In the genomic region with DNA sequence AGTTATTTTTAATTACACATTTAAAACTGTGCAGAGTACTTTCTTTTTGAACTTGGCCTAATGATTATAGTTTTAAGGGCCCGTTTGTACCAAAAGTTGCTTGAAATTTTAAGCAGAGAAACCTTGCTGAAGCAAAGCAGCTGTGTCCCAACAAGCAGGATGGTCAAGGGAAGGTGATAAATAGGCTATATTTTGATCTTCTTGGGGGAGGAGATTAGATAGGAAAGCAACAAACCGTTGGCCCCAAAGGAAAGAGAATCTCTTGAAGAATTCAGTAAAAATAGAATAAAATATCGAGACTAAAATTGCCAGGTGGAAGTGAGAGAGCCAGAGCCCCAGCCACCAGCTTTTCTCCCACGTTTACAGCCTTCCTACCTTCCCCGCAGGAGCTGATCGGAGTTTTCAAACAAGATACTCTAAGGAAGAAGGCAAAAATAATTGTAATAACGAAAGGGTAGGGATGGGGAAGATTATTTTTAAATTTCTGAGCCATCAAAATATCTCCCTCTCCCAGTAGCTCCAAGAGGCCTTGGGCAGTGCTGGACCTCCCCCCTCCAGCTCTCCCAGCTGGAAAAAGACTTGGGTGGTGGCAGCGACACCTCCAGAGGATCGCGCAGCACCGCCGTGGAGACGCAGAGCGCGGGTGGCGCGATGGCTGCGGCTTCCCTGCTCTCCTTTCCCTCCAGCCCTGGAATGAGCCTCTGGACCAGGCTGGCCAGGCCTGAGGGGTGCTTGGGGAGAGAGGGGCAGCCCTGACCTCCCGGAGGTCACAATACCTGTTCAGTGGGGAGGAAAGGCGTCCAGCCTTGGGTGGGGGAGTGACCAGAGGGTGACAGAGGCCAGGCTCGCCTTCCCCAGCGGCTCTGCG, we compare ENCODE assay signal across 14 cellular contexts. TPM values are rescaled to one million over a fixed set of nuclear protein-coding genes. Genes with fewer than 3 reads are reported as not detected.
DNase-seq lines count a peak whose midpoint lies in the region; ATAC-seq and TF ChIP-seq lines count a peak whose summit lies in the region.
"Had no signal": no experiment of that assay in that cellular context is flagged by ENCODE, and none has a peak within 500 bp of the region (broad histone marks: within the 10 kb centered on the region; RNA-seq: fewer than 3 reads in every experiment).

No MANE protein-coding gene starts in this region.

- H3K27me3 ChIP-seq in SK-N-SH (ENCODE audit: insufficient read depth): peaks cover 96% of the 10 kb centered on the region
- H3K27me3 ChIP-seq in NT2/D1 (ENCODE audit: insufficient read depth, insufficient read length): peaks cover 72% of the 10 kb centered on the region
- H3K27me3 ChIP-seq in effector memory CD4-positive, alpha-beta T cell (replicated peaks; ENCODE audit: control insufficient read depth, insufficient read depth, low read length, poor library complexity, severe bottlenecking): peaks cover 98% of the 10 kb centered on the region

- H3K4me3 ChIP-seq in SK-N-SH (ENCODE audit: low read depth in 2 of 2, low read length in 1 of 2): no peak overlapping the region
- H3K4me3 ChIP-seq in NT2/D1 (ENCODE audit: insufficient read length, low read depth): no peak overlapping the region
- no peak overlapping the region for H3K4me3 ChIP-seq in effector memory CD4-positive, alpha-beta T cell (ENCODE audit: insufficient read depth, low read depth, low read length, poor library complexity, severe bottlenecking)

- H2AFZ ChIP-seq in SK-N-SH (ENCODE audit: low read depth): no peak overlapping the region
- H2AFZ ChIP-seq: parathyroid adenoma had no signal

- no peak overlapping the region for H3K27ac Mint-ChIP-seq in endothelial cell (ENCODE audit: unreplicated experiment)
- H3K27ac Mint-ChIP-seq in osteocyte (ENCODE audit: unreplicated experiment): peak overlapping the region; percentile 98
- H3K27ac Mint-ChIP-seq: stimulated activated effector memory CD8-positive, alpha-beta T cell treated with anti-CD3 and anti-CD28 coated beads, Interleukin-12 subunit alpha, Interleukin-12 subunit beta, amount 100 ng/mL, for 72 hours had no signal

- WGBS in SK-N-SH (ENCODE audit: low lambda C conversion rate): 17% methylated on average over 14 of the region's 23 CpGs

- no peaks in the 10 kb centered on the region for H3K79me2 ChIP-seq in SK-N-SH (ENCODE audit: insufficient read depth)
- H3K79me2 ChIP-seq: parathyroid adenoma had no signal

- TF ChIP-seq RAD21 in SK-N-SH (IDR thresholded peaks at IDR 0.05; ENCODE audit: low read length): no peak

- no peaks in the 10 kb centered on the region for H3K9me3 Mint-ChIP-seq in endothelial cell (ENCODE audit: unreplicated experiment)
- H3K9me3 Mint-ChIP-seq in osteocyte (ENCODE audit: unreplicated experiment): no peaks in the 10 kb centered on the region

- H3K4me1 Mint-ChIP-seq in endothelial cell (ENCODE audit: unreplicated experiment): peaks cover 64% of the 10 kb centered on the region
- peaks cover 56% of the 10 kb centered on the region for H3K4me1 Mint-ChIP-seq in osteocyte (ENCODE audit: unreplicated experiment)

- H3K9me3 ChIP-seq in SK-N-SH (no peaks in the 10 kb centered on the region), NT2/D1 (ENCODE audit: insufficient read depth, low read length) (no peaks in the 10 kb centered on the region)
- peaks cover 20% of the 10 kb centered on the region for H3K9me3 ChIP-seq in effector memory CD4-positive, alpha-beta T cell (ENCODE audit: control insufficient read depth, low read length)

- TF ChIP-seq EP300 in SK-N-SH (IDR thresholded peaks at IDR 0.05; ENCODE audit: borderline replicate concordance in 1 of 2, low read depth in 1 of 2, low read length in 1 of 2): no peak

- peaks cover 38% of the 10 kb centered on the region for H4K20me1 ChIP-seq in SK-N-SH (ENCODE audit: insufficient read depth)

- no peaks in the 10 kb centered on the region; a peak in 1 of 4 replicates for H3K4me1 ChIP-seq in SK-N-SH (ENCODE audit: control insufficient read depth in 1 of 2, insufficient read depth in 2 of 2, low read depth in 1 of 2, low read length in 1 of 2)
- H3K4me1 ChIP-seq in NT2/D1 (ENCODE audit: insufficient read depth, insufficient read length): peaks cover 9% of the 10 kb centered on the region
- peaks cover 22% of the 10 kb centered on the region for H3K4me1 ChIP-seq in effector memory CD4-positive, alpha-beta T cell (ENCODE audit: control insufficient read depth, insufficient read depth, low read length, poor library complexity, severe bottlenecking)
- H3K4me1 ChIP-seq: parathyroid adenoma had no signal

- H3K27me3 Mint-ChIP-seq in endothelial cell (ENCODE audit: unreplicated experiment): peaks cover 50% of the 10 kb centered on the region
- H3K27me3 Mint-ChIP-seq in osteocyte (ENCODE audit: unreplicated experiment): no peaks in the 10 kb centered on the region

- ATAC-seq in SK-N-SH treated with all-trans-retinoic acid at 6 μM for 48 hours: no peak
- ATAC-seq: HepG2; stimulated activated effector memory CD8-positive, alpha-beta T cell treated with anti-CD3 and anti-CD28 coated beads, Interleukin-12 subunit alpha, Interleukin-12 subunit beta, amount 100 ng/mL, for 72 hours had no signal

- H3K36me3 Mint-ChIP-seq in endothelial cell (ENCODE audit: low read depth, unreplicated experiment) (peaks cover 8% of the 10 kb centered on the region), osteocyte (ENCODE audit: unreplicated experiment) (peaks cover 44% of the 10 kb centered on the region)

- TF ChIP-seq CTCF in SK-N-SH (IDR thresholded peaks at IDR 0.05) (no peak), endothelial cell (IDR thresholded peaks at IDR 0.05; ENCODE audit: unreplicated experiment) (no peak), osteocyte (IDR thresholded peaks at IDR 0.05) (no peak)

- H3K4me3 Mint-ChIP-seq in endothelial cell (ENCODE audit: unreplicated experiment): peak overlapping the region; percentile 73
- peak overlapping the region; percentile 86 for H3K4me3 Mint-ChIP-seq in osteocyte (ENCODE audit: unreplicated experiment)
- H3K4me3 Mint-ChIP-seq: stimulated activated effector memory CD8-positive, alpha-beta T cell treated with anti-CD3 and anti-CD28 coated beads, Interleukin-12 subunit alpha, Interleukin-12 subunit beta, amount 100 ng/mL, for 72 hours had no signal

- H3K9ac ChIP-seq in SK-N-SH (no peak overlapping the region), NT2/D1 (ENCODE audit: insufficient read length, low read depth) (peak overlapping the region; percentile 21)
- H3K9ac ChIP-seq: parathyroid adenoma had no signal

- peaks cover 4% of the 10 kb centered on the region for H3F3A ChIP-seq in SK-N-SH (replicated peaks; ENCODE audit: insufficient read depth)

- H3K27ac ChIP-seq in SK-N-SH (ENCODE audit: low read depth in 2 of 2, low read length in 1 of 2): no peak overlapping the region
- H3K27ac ChIP-seq in effector memory CD4-positive, alpha-beta T cell (ENCODE audit: insufficient read depth, low read length, poor library complexity, severe bottlenecking): no peak overlapping the region
- H3K27ac ChIP-seq: parathyroid adenoma had no signal

- DNase-seq in SK-N-SH (peak; percentile 32), NT2/D1 (ENCODE audit: low read depth, low spot score) (no peak), endothelial cell (ENCODE audit: low spot score) (peak; percentile 18), osteocyte (ENCODE audit: extremely low spot score, unreplicated experiment) (no peak), DMS153 (lab: John Stamatoyannopoulos, UW) (no peak), EL (no peak)
- DNase-seq in effector memory CD4-positive, alpha-beta T cell: no peak
- DNase-seq: NCI-H2029 had no signal

- H3K36me3 ChIP-seq in SK-N-SH (replicated peaks in 1 of 2; ENCODE audit: control insufficient read depth in 1 of 2, insufficient read depth in 2 of 2, low read length in 1 of 2) (no peaks in the 10 kb centered on the region), NT2/D1 (ENCODE audit: insufficient read depth, insufficient read length, low read length) (no peaks in the 10 kb centered on the region)
- H3K36me3 ChIP-seq in effector memory CD4-positive, alpha-beta T cell (ENCODE audit: control insufficient read depth, insufficient read depth, low read length): no peaks in the 10 kb centered on the region

- POLR2A ChIA-PET in SK-N-SH (lab: Yijun Ruan, JAX): no interaction called here

- H3K9me2 ChIP-seq in SK-N-SH: no peaks in the 10 kb centered on the region

- CTCF ChIA-PET in SK-N-SH (lab: Yijun Ruan, JAX): interaction anchor here (0.6 to 3.8 kb wide), 8 partner anchors 9 to 1148 kb away, joined by 3 to 24 read pairs (median 4); no protein-coding TSS in a partner anchor

- no peak overlapping the region for H3K4me2 ChIP-seq in SK-N-SH

TF ChIP-seq in SK-N-SH, 30 proteins besides CTCF, POLR2A, EP300 and RAD21 (continues in another document):
- TF ChIP-seq ELF1 (IDR thresholded peaks at IDR 0.05): no peak
- no peak for TF ChIP-seq FOSL2 (IDR thresholded peaks at IDR 0.05; ENCODE audit: borderline replicate concordance, low read depth)
- TF ChIP-seq GATA2 (CRISPR knock-in tag; IDR thresholded peaks at IDR 0.05): no peak
- no peak for TF ChIP-seq RCOR1 (IDR thresholded peaks at IDR 0.05; ENCODE audit: low read length)

TF ChIP-seq in SK-N-SH treated with all-trans-retinoic acid at 6 μM for 48 hours, 23 proteins besides CTCF, POLR2A, EP300 and RAD21:
- TF ChIP-seq TCF4 (CRISPR knock-in tag; IDR thresholded peaks at IDR 0.05; ENCODE audit: borderline replicate concordance): no peak

RNA-seq across cellular contexts. Expression of a gene that starts 5.8 kb away (rescaled TPM):
- polyA plus RNA-seq in SK-N-SH (2012; rRNA removed): not detected in 2 replicates
- not detected in 2 replicates for polyA plus RNA-seq in SK-N-SH (2012; cell fraction: cytosol; rRNA removed)
- not detected in 2 replicates for polyA plus RNA-seq in SK-N-SH (2012; cell fraction: nucleus; rRNA removed)
- total RNA-seq in endothelial cell (ENCODE audit: unreplicated experiment): 3.8 TPM
- total RNA-seq in osteocyte: 177 and 196 TPM in 2 replicates
- total RNA-seq: HepG2, liver had no signal
- polyA plus RNA-seq: liver had no signal

RNA-seq across cellular contexts. Expression of a gene that starts 15.8 kb away (rescaled TPM):
- not detected in 2 replicates for polyA plus RNA-seq in SK-N-SH (2012; rRNA removed)
- not detected in 2 replicates for polyA plus RNA-seq in SK-N-SH (2012; cell fraction: cytosol; rRNA removed)
- not detected in 2 replicates for polyA plus RNA-seq in SK-N-SH (2012; cell fraction: nucleus; rRNA removed)
- total RNA-seq in endothelial cell (ENCODE audit: unreplicated experiment) (0.10 TPM), osteocyte (8.8 and 9.4 TPM in 2 replicates)
- total RNA-seq: liver had no signal
- polyA plus RNA-seq: adipose tissue, liver had no signal

Comparison
In these comparisons a context has a peak if more than half of its experiments do, and no peak if none do; other contexts are left out.
1. DNase-seq: peak in SK-N-SH (single experiment) and endothelial cell (single experiment); none in NT2/D1 (single experiment), osteocyte (single experiment), DMS153 (single experiment), effector memory CD4-positive, alpha-beta T cell (0 of 3) and EL (single experiment).
2. RNA of a gene that starts 5.8 kb away (total RNA-seq): 177 to 196 TPM in osteocyte; 3.8 TPM in endothelial cell (single experiment); every median in the first group is over 10 times any median in the second.